In genomic region chr12:2614341-2614740, GRCh38 we compare ENCODE assay signal across 20 cellular contexts.
DNase-seq lines count a peak whose midpoint lies in the region; ATAC-seq and TF ChIP-seq lines count a peak whose summit lies in the region.
"Had no signal": no experiment of that assay in that cellular context is flagged by ENCODE, and none has a peak within 500 bp of the region (broad histone marks: within the 10 kb centered on the region; RNA-seq: fewer than 3 reads in every experiment).

No MANE protein-coding gene starts in this region.

- H3K27me3 Mint-ChIP-seq in CD8-positive, alpha-beta memory T cell = peaks cover 12 to 45% of the 10 kb centered on the region in 2 donors

- H3K27ac ChIP-seq in BLaER1 (no peak overlapping the region), PC-3 (ENCODE audit: low read length) (no peak overlapping the region), skeletal muscle tissue (ENCODE audit: low read depth, low read length) (peak overlapping the region; percentile 28)
- no peak overlapping the region for H3K27ac ChIP-seq in CD8-positive, alpha-beta memory T cell (ENCODE audit: low read depth, low read length)
- H3K27ac ChIP-seq: RWPE1, suprapubic skin had no signal

- no peak for ATAC-seq in PC-3
- ATAC-seq in HG02973 (IDR thresholded peaks at IDR 0.05; ENCODE audit: unreplicated experiment) = no peak

- H3K4me2 ChIP-seq in BLaER1 (peak overlapping the region; percentile 74), PC-3 (ENCODE audit: low read length) (no peak overlapping the region)

- H3K4me1 Mint-ChIP-seq in CD8-positive, alpha-beta memory T cell = no peaks in the 10 kb centered on the region

- H3K36me3 ChIP-seq in BLaER1 (no peaks in the 10 kb centered on the region), PC-3 (ENCODE audit: low read depth, low read length) (no peaks in the 10 kb centered on the region), skeletal muscle tissue (ENCODE audit: control insufficient read depth in 3 of 3, insufficient read depth in 3 of 3, low read length in 3 of 3) (peaks cover 0 to 5% (median 0%) of the 10 kb centered on the region in 3 donors)
- H3K36me3 ChIP-seq in CD8-positive, alpha-beta memory T cell (ENCODE audit: insufficient read depth, low read length) = no peaks in the 10 kb centered on the region
- H3K36me3 ChIP-seq: adrenal gland, suprapubic skin had no signal

- no peaks in the 10 kb centered on the region for H3K36me3 Mint-ChIP-seq in CD8-positive, alpha-beta memory T cell

- no peak overlapping the region for H3K4me3 ChIP-seq in BLaER1
- H3K4me3 ChIP-seq in PC-3 (ENCODE audit: low read length) = no peak overlapping the region
- no peak overlapping the region for H3K4me3 ChIP-seq in skeletal muscle tissue (ENCODE audit: low read length in 3 of 3)
- H3K4me3 ChIP-seq in CD8-positive, alpha-beta memory T cell (ENCODE audit: low read length) = no peak overlapping the region
- H3K4me3 ChIP-seq: adrenal gland, suprapubic skin had no signal

- no peaks in the 10 kb centered on the region for H3K79me2 ChIP-seq in PC-3 (ENCODE audit: low read length)

- TF ChIP-seq CTCF in PC-3 (conservative IDR thresholded peaks at IDR 0.05; ENCODE audit: low read depth, low read length) = no peak

- no peak overlapping the region for H3K4me3 Mint-ChIP-seq in CD8-positive, alpha-beta memory T cell
- H3K4me3 Mint-ChIP-seq: nephron had no signal

- H3K9me3 ChIP-seq in BLaER1 (no peaks in the 10 kb centered on the region), PC-3 (ENCODE audit: low read length) (no peaks in the 10 kb centered on the region), skeletal muscle tissue (ENCODE audit: control insufficient read depth in 3 of 3, low read length in 3 of 3) (no peaks in the 10 kb centered on the region)
- H3K9me3 ChIP-seq in CD8-positive, alpha-beta memory T cell (ENCODE audit: low read length) = no peaks in the 10 kb centered on the region
- H3K9me3 ChIP-seq: adrenal gland, suprapubic skin had no signal

- intact Hi-C loops in PC-3 (cut with micrococcal nuclease) = no loop called here

- CTCF ChIA-PET in PC-3 (lab: Charles Lee) = no interaction called here
- CTCF ChIA-PET in CD8-positive, alpha-beta memory T cell (lab: Charles Lee) = no interaction called here

- BruUV-seq in PC-3 (replicated peaks; lab: Mats Ljungman, UMichigan) = no TSS peak

- no peak overlapping the region for H3K27ac Mint-ChIP-seq in CD8-positive, alpha-beta memory T cell

- no peak overlapping the region for H2AFZ ChIP-seq in PC-3 (ENCODE audit: low read length)

- H3K9me2 ChIP-seq in PC-3 (replicated peaks; ENCODE audit: low read length) = no peaks in the 10 kb centered on the region

- H3K4me1 ChIP-seq in BLaER1 = peaks cover 63% of the 10 kb centered on the region
- H3K4me1 ChIP-seq in PC-3 (ENCODE audit: insufficient read depth, low read length) = peaks cover 9% of the 10 kb centered on the region; the same call in 1 of the 2 replicates
- H3K4me1 ChIP-seq in skeletal muscle tissue (ENCODE audit: control insufficient read depth in 3 of 3, insufficient read depth in 3 of 3, low read length in 3 of 3) = peaks cover 0 to 8% (median 5%) of the 10 kb centered on the region in 3 donors
- no peaks in the 10 kb centered on the region for H3K4me1 ChIP-seq in CD8-positive, alpha-beta memory T cell (ENCODE audit: insufficient read depth, low read length)

- peak; percentile 2 for DNase-seq in PC-3
- peak; percentile 3 for DNase-seq in fibroblast of gingiva (ENCODE audit: low read depth)
- no peak for DNase-seq in CD8-positive, alpha-beta memory T cell
- no peak for DNase-seq in DMS53 (lab: John Stamatoyannopoulos, UW)
- DNase-seq in GF-D8 (lab: John Stamatoyannopoulos, UW) = no peak
- DNase-seq: activated CD4-positive, alpha-beta T cell treated with anti-CD3 and anti-CD28 coated beads for 1 hour; central memory CD4-positive, alpha-beta T cell; effector CD8-positive, alpha-beta T cell; islet precursor cell; Karpas-422; NCI-H2107; NCI-H510A; stimulated activated CD4-positive, alpha-beta T cell treated with anti-CD3 and anti-CD28 coated beads, Interleukin-12 subunit alpha, Interleukin-12 subunit beta, amount 100 ng/mL, for 4 hours had no signal

- no peaks in the 10 kb centered on the region for H3K27me3 ChIP-seq in BLaER1
- peaks cover 17% of the 10 kb centered on the region for H3K27me3 ChIP-seq in PC-3 (ENCODE audit: low read length)
- H3K27me3 ChIP-seq in skeletal muscle tissue (ENCODE audit: control insufficient read depth in 3 of 3, insufficient read depth in 3 of 3, low read length in 3 of 3) = peaks cover 11 to 29% (median 24%) of the 10 kb centered on the region in 3 donors
- H3K27me3 ChIP-seq in CD8-positive, alpha-beta memory T cell (ENCODE audit: insufficient read depth, low read length, poor library complexity, severe bottlenecking) = no peaks in the 10 kb centered on the region
- H3K27me3 ChIP-seq: adrenal gland had no signal

- H3K9me3 Mint-ChIP-seq in CD8-positive, alpha-beta memory T cell = no peaks in the 10 kb centered on the region
- H3K9me3 Mint-ChIP-seq: nephron had no signal

- H3K9ac ChIP-seq in BLaER1 (no peak overlapping the region), PC-3 (ENCODE audit: low read length) (no peak overlapping the region), skeletal muscle tissue (ENCODE audit: low read depth in 1 of 3, low read length in 3 of 3) (no peak overlapping the region)

- H4K20me1 ChIP-seq in BLaER1 (no peaks in the 10 kb centered on the region), PC-3 (ENCODE audit: low read length) (no peaks in the 10 kb centered on the region)

- POLR2A ChIA-PET in PC-3 (lab: Charles Lee; ENCODE audit: unreplicated experiment) = no interaction called here
- POLR2A ChIA-PET in CD8-positive, alpha-beta memory T cell (lab: Charles Lee) = no interaction called here

- H3F3A ChIP-seq in PC-3 (ENCODE audit: low read length, unreplicated experiment) = no peaks in the 10 kb centered on the region

Comparison
In these comparisons a context has a peak if more than half of its experiments do, and no peak if none do; other contexts are left out.
1. DNase-seq: peak in PC-3 (single experiment) and fibroblast of gingiva (single experiment); none in CD8-positive, alpha-beta memory T cell (0 of 5), DMS53 (single experiment) and GF-D8 (single experiment).